ENCODE assay signal across 1 cellular context in genomic region chr3:58723197-58723596, GRCh38.
TF ChIP-seq lines count a peak whose summit lies in the region.

No MANE protein-coding gene starts in this region.

TF ChIP-seq in HepG2, 621 proteins besides CTCF, POLR2A, EP300 and RAD21:
- TF ChIP-seq CEBPG (CRISPR knock-in tag; IDR thresholded peaks at IDR 0.05) (0 out of 2 replicates have a peak, but pooled peaks have one; percentile 47), ETV5 (CRISPR knock-in tag; IDR thresholded peaks at IDR 0.05; ENCODE audit: borderline replicate concordance) (no peak), CEBPB (IDR thresholded peaks at IDR 0.05; ENCODE audit: borderline replicate concordance, low read depth, low read length) (peak; percentile 88)
